ENCODE assay signal across 23 cellular contexts in the genomic region with DNA sequence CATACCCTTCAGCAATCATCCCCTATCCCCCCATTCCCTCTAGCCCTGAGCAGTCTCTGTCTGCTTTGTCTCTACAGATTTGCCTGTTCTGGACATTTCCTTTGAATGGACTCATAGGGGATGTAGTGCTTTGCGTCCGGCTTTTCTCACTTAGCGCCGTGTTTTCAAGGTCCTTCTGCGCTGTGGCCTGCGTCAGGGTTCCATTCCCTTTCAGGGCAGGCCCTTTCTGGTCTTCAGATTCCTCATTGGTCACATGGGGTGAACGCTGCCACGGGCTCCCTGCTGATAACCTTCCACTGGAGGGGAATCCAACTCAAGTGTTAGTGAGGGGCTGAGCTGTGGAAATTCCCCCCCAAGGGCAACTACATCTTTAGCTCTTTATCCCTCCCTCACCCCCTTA. TPM values are rescaled to one million over a fixed set of nuclear protein-coding genes. Genes with fewer than 3 reads are reported as not detected.
DNase-seq lines count a peak whose midpoint lies in the region; ATAC-seq, FAIRE-seq and TF ChIP-seq lines count a peak whose summit lies in the region.
"Had no signal": no experiment of that assay in that cellular context is flagged by ENCODE, and none has a peak within 500 bp of the region (broad histone marks: within the 10 kb centered on the region; RNA-seq: fewer than 3 reads in every experiment).

No MANE protein-coding gene starts in this region.

- TF ChIP-seq CTCF in colonic mucosa (IDR thresholded peaks at IDR 0.05) (no peak), osteocyte (IDR thresholded peaks at IDR 0.05) (no peak), vagina (IDR thresholded peaks at IDR 0.05) (no peak), right atrium auricular region (IDR thresholded peaks at IDR 0.05) (no peak)

- no peaks in the 10 kb centered on the region for H3K9me3 Mint-ChIP-seq in osteocyte (ENCODE audit: unreplicated experiment)
- H3K9me3 Mint-ChIP-seq: CD4-positive, CD25-positive, alpha-beta regulatory T cell; CD8-positive, alpha-beta memory T cell had no signal

- H3K27me3 ChIP-seq in colonic mucosa (no peaks in the 10 kb centered on the region), vagina (no peaks in the 10 kb centered on the region), right atrium auricular region (no peaks in the 10 kb centered on the region)
- H3K27me3 ChIP-seq: BE2C had no signal

- H3K36me3 ChIP-seq in colonic mucosa = no peaks in the 10 kb centered on the region
- no peaks in the 10 kb centered on the region for H3K36me3 ChIP-seq in vagina
- H3K36me3 ChIP-seq in right atrium auricular region = no peaks in the 10 kb centered on the region
- H3K36me3 ChIP-seq: BE2C had no signal

- H3K9me3 ChIP-seq in colonic mucosa (no peaks in the 10 kb centered on the region), vagina (no peaks in the 10 kb centered on the region), right atrium auricular region (no peaks in the 10 kb centered on the region)
- H3K9me3 ChIP-seq: BE2C had no signal

- no peaks in the 10 kb centered on the region for H3K27me3 Mint-ChIP-seq in osteocyte (ENCODE audit: unreplicated experiment)

- peaks cover 28% of the 10 kb centered on the region for H3K4me1 Mint-ChIP-seq in osteocyte (ENCODE audit: unreplicated experiment)
- H3K4me1 Mint-ChIP-seq: CD4-positive, CD25-positive, alpha-beta regulatory T cell; CD8-positive, alpha-beta memory T cell had no signal

- H3K27ac ChIP-seq in colonic mucosa (no peak overlapping the region), vagina (no peak overlapping the region), right atrium auricular region (no peak overlapping the region)

- FAIRE-seq in HTR-8/SVneo (lab: Jason Lieb, UNC) = peak; percentile 84
- FAIRE-seq: A204.1, GM12892, GM18507, K562 had no signal

- no peak for ATAC-seq in GM21423 (IDR thresholded peaks at IDR 0.05; ENCODE audit: unreplicated experiment)
- ATAC-seq: K562 had no signal

- H3K4me3 Mint-ChIP-seq in osteocyte (ENCODE audit: unreplicated experiment) = no peak overlapping the region
- H3K4me3 Mint-ChIP-seq: CD4-positive, CD25-positive, alpha-beta regulatory T cell; CD8-positive, alpha-beta memory T cell had no signal

- H3K9ac ChIP-seq in colonic mucosa (ENCODE audit: low read depth in 2 of 2, low read length in 2 of 2) = no peak overlapping the region

- no peak overlapping the region for H3K4me3 ChIP-seq in colonic mucosa
- no peak overlapping the region for H3K4me3 ChIP-seq in vagina
- H3K4me3 ChIP-seq in right atrium auricular region = no peak overlapping the region
- H3K4me3 ChIP-seq: K562 had no signal

- no peak for TF ChIP-seq POLR2A in vagina (IDR thresholded peaks at IDR 0.05)

- no peak for DNase-seq in HTR-8/SVneo (ENCODE audit: insufficient read length, low spot score)
- DNase-seq in colonic mucosa = peak; percentile 9
- DNase-seq in osteocyte (ENCODE audit: extremely low spot score, unreplicated experiment) = peak; percentile 63
- DNase-seq in vagina (ENCODE audit: extremely low spot score in 2 of 2) = peak; percentile 34 to 40
- no peak for DNase-seq in D341Med (ENCODE audit: low spot score)
- no peak for DNase-seq in right atrium auricular region (ENCODE audit: low spot score)
- DNase-seq: ACHN; BE2C; C1 segment of cervical spinal cord; CD4-positive, CD25-positive, alpha-beta regulatory T cell; CD8-positive, alpha-beta memory T cell; COR-L47; DMS153; DMS79; GDM1; GOT3; H7 had no signal

- no peaks in the 10 kb centered on the region for H3K36me3 Mint-ChIP-seq in osteocyte (ENCODE audit: unreplicated experiment)
- H3K36me3 Mint-ChIP-seq: CD8-positive, alpha-beta memory T cell had no signal

- H3K27ac Mint-ChIP-seq in osteocyte (ENCODE audit: unreplicated experiment) = no peak overlapping the region
- H3K27ac Mint-ChIP-seq: CD4-positive, CD25-positive, alpha-beta regulatory T cell had no signal

- intact Hi-C loops in colonic mucosa (cut with DNase I) (no loop called here), vagina (cut with DNase I) (loop anchor here (10.0 kb wide), 1 partner anchor 57 kb away; no protein-coding TSS in a partner anchor)

- H3K4me1 ChIP-seq in colonic mucosa (no peaks in the 10 kb centered on the region), vagina (peaks cover 19% of the 10 kb centered on the region), right atrium auricular region (no peaks in the 10 kb centered on the region)

RNA-seq across cellular contexts. Expression of a gene that starts 36.4 kb away (rescaled TPM):
- total RNA-seq in colonic mucosa = 1 to 10 TPM in 1 of 2 donors, under 1 TPM in 1; 0.32 to 1.0 TPM
- total RNA-seq in osteocyte = 2.4 and 3.1 TPM in 2 replicates
- total RNA-seq in vagina = 0.98 TPM
- 1 to 10 TPM in 1 of 2 donors, under 1 TPM in 1; 0.89 to 1.5 TPM for total RNA-seq in right atrium auricular region
- total RNA-seq: CD4-positive, CD25-positive, alpha-beta regulatory T cell; CD8-positive, alpha-beta memory T cell; HT-29; K562 had no signal

Comparison
In these comparisons a context has a peak if more than half of its experiments do, and no peak if none do; other contexts are left out.
1. DNase-seq: peak in colonic mucosa (single experiment), osteocyte (single experiment) and vagina (2 of 2); none in HTR-8/SVneo (single experiment), D341Med (single experiment) and right atrium auricular region (single experiment).